9 cellular contexts compared by ENCODE assay signal in the genomic region with DNA sequence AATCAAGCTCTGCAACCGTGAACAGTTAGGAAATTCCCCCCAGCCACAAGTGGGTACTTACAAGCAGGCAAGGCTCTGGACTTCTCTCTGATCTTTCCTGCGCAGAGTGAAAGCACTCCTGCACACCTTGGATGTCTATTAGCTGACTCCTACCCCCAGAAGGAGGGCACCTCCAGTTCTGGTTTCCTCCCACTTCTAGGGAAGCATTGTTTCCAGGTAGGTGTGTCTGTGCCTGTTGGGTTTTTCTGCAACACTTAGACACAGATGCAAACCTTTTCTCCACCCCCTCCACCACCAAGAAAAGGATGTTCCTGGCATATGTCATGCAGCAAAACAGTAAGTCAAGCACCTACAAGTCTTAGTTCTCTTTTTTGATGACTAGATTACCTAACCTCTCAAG. TPM values are rescaled to one million over a fixed set of nuclear protein-coding genes. Genes with fewer than 3 reads are reported as not detected.
A peak's percentile ranks its signal among the peaks of the same experiment; 100 is the strongest.
DNase-seq lines count a peak whose midpoint lies in the region; ATAC-seq and TF ChIP-seq lines count a peak whose summit lies in the region.
"Had no signal": no experiment of that assay in that cellular context is flagged by ENCODE, and none has a peak within 500 bp of the region (broad histone marks: within the 10 kb centered on the region; RNA-seq: fewer than 3 reads in every experiment).

A gene with protein sequence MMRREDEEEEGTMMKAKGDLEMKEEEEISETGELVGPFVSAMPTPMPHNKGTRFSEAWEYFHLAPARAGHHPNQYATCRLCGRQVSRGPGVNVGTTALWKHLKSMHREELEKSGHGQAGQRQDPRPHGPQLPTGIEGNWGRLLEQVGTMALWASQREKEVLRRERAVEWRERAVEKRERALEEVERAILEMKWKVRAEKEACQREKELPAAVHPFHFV (minus strand): TSS at position 108 of the 400 bp plus-strand sequence. CDS start 1,145 bp downstream, outside the sequence.

- H3K27ac ChIP-seq in CD4-positive, CD25-positive, alpha-beta regulatory T cell (ENCODE audit: insufficient read depth, low read length, poor library complexity, severe bottlenecking): peak within 1 kb of the TSS; percentile 5
- H3K27ac ChIP-seq in esophagus squamous epithelium: peak within 1 kb of the TSS in 3 of 4 donors; percentile 44 to 67 (median 50)

- peaks cover 12% of the 10 kb centered on the region for H3K4me1 ChIP-seq in CD4-positive, CD25-positive, alpha-beta regulatory T cell (ENCODE audit: control insufficient read depth, insufficient read depth, low read length, poor library complexity, severe bottlenecking)
- H3K4me1 ChIP-seq in esophagus squamous epithelium (peaks cover 3 to 41% (median 8%) of the 10 kb centered on the region in 3 donors), mucosa of descending colon (ENCODE audit: low read depth) (no peaks in the 10 kb centered on the region)

- DNase-seq in CD4-positive, CD25-positive, alpha-beta regulatory T cell: peak in 1 of 3 donors; percentile 45
- DNase-seq in esophagus squamous epithelium (lab: John Stamatoyannopoulos, UW): no peak
- no peak for DNase-seq in left ventricle myocardium superior
- DNase-seq in mucosa of descending colon: no peak
- DNase-seq in D341Med (ENCODE audit: low spot score): no peak

- peaks cover 21 to 42% (median 30%) of the 10 kb centered on the region in 4 donors for H3K4me1 Mint-ChIP-seq in CD4-positive, CD25-positive, alpha-beta regulatory T cell

- H3K4me3 Mint-ChIP-seq in CD4-positive, CD25-positive, alpha-beta regulatory T cell: peak within 1 kb of the TSS in 1 of 4 donors; percentile 14
- H3K4me3 Mint-ChIP-seq: mesothelial cell of epicardium had no signal

- peaks cover 34% of the 10 kb centered on the region for H3K36me3 ChIP-seq in CD4-positive, CD25-positive, alpha-beta regulatory T cell (ENCODE audit: control insufficient read depth, insufficient read depth, low read length)
- H3K36me3 ChIP-seq in esophagus squamous epithelium: no peaks in the 10 kb centered on the region
- H3K36me3 ChIP-seq in mucosa of descending colon (ENCODE audit: low read depth): no peaks in the 10 kb centered on the region

- TF ChIP-seq POLR2A in esophagus squamous epithelium (IDR thresholded peaks at IDR 0.05): no peak

- no peaks in the 10 kb centered on the region for H3K27me3 ChIP-seq in CD4-positive, CD25-positive, alpha-beta regulatory T cell (ENCODE audit: control insufficient read depth, insufficient read depth, low read length)
- no peaks in the 10 kb centered on the region for H3K27me3 ChIP-seq in esophagus squamous epithelium

- peak within 1 kb of the TSS; percentile 2 for H3K4me3 ChIP-seq in CD4-positive, CD25-positive, alpha-beta regulatory T cell (ENCODE audit: low read depth, low read length)
- H3K4me3 ChIP-seq in esophagus squamous epithelium: peak within 1 kb of the TSS in 2 of 4 donors; percentile 17 to 32
- H3K4me3 ChIP-seq in mucosa of descending colon: no peak within 1 kb of the TSS

- peaks cover 55% of the 10 kb centered on the region for H3K36me3 Mint-ChIP-seq in CD4-positive, CD25-positive, alpha-beta regulatory T cell
- H3K36me3 Mint-ChIP-seq: mesothelial cell of epicardium had no signal

- TF ChIP-seq CTCF in esophagus squamous epithelium (IDR thresholded peaks at IDR 0.05): no peak
- TF ChIP-seq CTCF in mucosa of descending colon (IDR thresholded peaks at IDR 0.05): no peak

- intact Hi-C loops in esophagus squamous epithelium (cut with DNase I): no loop called here
- intact Hi-C loops in left ventricle myocardium superior (cut with micrococcal nuclease): no loop called here
- intact Hi-C loops in mucosa of descending colon (cut with DNase I, micrococcal nuclease): no loop called here

- H3K27me3 Mint-ChIP-seq in CD4-positive, CD25-positive, alpha-beta regulatory T cell: no peaks in the 10 kb centered on the region

- H3K9me3 ChIP-seq in CD4-positive, CD25-positive, alpha-beta regulatory T cell (ENCODE audit: control insufficient read depth in 2 of 2, low read length in 2 of 2): no peaks in the 10 kb centered on the region
- H3K9me3 ChIP-seq in esophagus squamous epithelium (no peaks in the 10 kb centered on the region), mucosa of descending colon (no peaks in the 10 kb centered on the region)

- no peak for ATAC-seq in CD4-positive, CD25-positive, alpha-beta regulatory T cell (ENCODE audit: low read depth in 2 of 2)
- ATAC-seq in GM19328 (IDR thresholded peaks at IDR 0.05; ENCODE audit: unreplicated experiment) (peak; percentile 42), HG03460 (IDR thresholded peaks at IDR 0.05; ENCODE audit: unreplicated experiment) (peak; percentile 40), left ventricle myocardium superior (no peak), HG03521 (IDR thresholded peaks at IDR 0.05; ENCODE audit: unreplicated experiment) (no peak), mucosa of descending colon (no peak)

- H3K9me3 Mint-ChIP-seq in CD4-positive, CD25-positive, alpha-beta regulatory T cell: no peaks in the 10 kb centered on the region
- H3K9me3 Mint-ChIP-seq: mesothelial cell of epicardium had no signal

- H3K27ac Mint-ChIP-seq in CD4-positive, CD25-positive, alpha-beta regulatory T cell: peak within 1 kb of the TSS; percentile 56 to 70 (median 62)
- H3K27ac Mint-ChIP-seq: mesothelial cell of epicardium had no signal

- WGBS in esophagus squamous epithelium, 2 donors: 50 to 64% methylated on average over 2 of the region's 2 CpGs

RNA-seq across cellular contexts. Expression of the gene that starts here (rescaled TPM):
- total RNA-seq in CD4-positive, CD25-positive, alpha-beta regulatory T cell: 0.27 TPM
- polyA plus RNA-seq in CD4-positive, CD25-positive, alpha-beta regulatory T cell: under 1 TPM in 3 of 4 donors, not detected in 1; 0.15 to 1.00 (median 0.80) TPM
- total RNA-seq in esophagus squamous epithelium (1 to 10 TPM; 4.2 to 9.4 (median 6.2) TPM), left ventricle myocardium superior (not detected), mucosa of descending colon (not detected)
- total RNA-seq: mesothelial cell of epicardium had no signal

Comparison
In these comparisons a context has a peak if more than half of its experiments do, and no peak if none do; other contexts are left out.
1. ATAC-seq: peak in GM19328 (single experiment) and HG03460 (single experiment); none in CD4-positive, CD25-positive, alpha-beta regulatory T cell (0 of 2), left ventricle myocardium superior (single experiment), HG03521 (single experiment) and mucosa of descending colon (single experiment).